ENCODE assay signal across 21 cellular contexts in the genomic region with DNA sequence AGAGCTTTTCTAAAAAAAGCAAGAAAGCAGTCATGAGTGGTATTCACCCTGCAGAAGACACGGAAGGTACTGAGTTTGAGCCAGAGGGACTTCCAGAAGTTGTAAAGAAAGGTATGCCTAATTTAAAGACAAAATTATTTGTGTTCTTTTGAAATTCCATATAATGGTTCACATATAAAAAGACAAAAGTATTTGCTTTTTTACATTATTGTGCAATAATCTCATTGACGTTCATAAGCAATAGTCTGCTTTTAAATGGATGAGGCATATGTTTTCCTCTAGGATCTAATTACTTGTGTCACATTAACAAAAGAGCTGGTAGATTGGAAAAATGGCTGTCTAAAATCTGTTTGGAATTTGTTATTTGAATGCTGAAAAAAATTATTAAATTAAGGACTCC. TPM values are rescaled to one million over a fixed set of nuclear protein-coding genes. Genes with fewer than 3 reads are reported as not detected.
DNase-seq lines count a peak whose midpoint lies in the region; ATAC-seq, FAIRE-seq and TF ChIP-seq lines count a peak whose summit lies in the region.
"Had no signal": no experiment of that assay in that cellular context is flagged by ENCODE, and none has a peak within 500 bp of the region (broad histone marks: within the 10 kb centered on the region; RNA-seq: fewer than 3 reads in every experiment).

No MANE protein-coding gene starts in this region.

- in situ Hi-C loops in HepG2 (cut with HindIII; ENCODE audit: extremely low pct_ligation_motif_present, low pct_unique_long_range_greater_than_20kb) = loop anchor here (10.0 kb wide), 1 partner anchor 868 kb away; no protein-coding TSS in a partner anchor
- in situ Hi-C loops in K562 (cut with MboI) = no loop called here

- 98% methylated on average over 2 of the region's 2 CpGs for WGBS in HepG2 (ENCODE audit: low lambda C conversion rate)
- 75% methylated on average over 2 of the region's 2 CpGs for WGBS in right lobe of liver (ENCODE audit: insufficient coverage, low coverage, low lambda C conversion rate, missing lambda C conversion rate)
- 91% methylated on average over 2 of the region's 2 CpGs for WGBS in K562 (ENCODE audit: insufficient coverage, low coverage, missing lambda C conversion rate)
- WGBS in lower leg skin, 2 donors = 85 to 97% methylated on average over 2 of the region's 2 CpGs

- intact Hi-C loops in HepG2 (cut with micrococcal nuclease; ENCODE audit: unreplicated experiment) (no loop called here), right lobe of liver (cut with DNase I) (no loop called here), K562 (cut with micrococcal nuclease) (no loop called here), lower leg skin (cut with DNase I; ENCODE audit: low total_unique reads) (no loop called here)

- TF ChIP-seq EP300 in HepG2 (IDR thresholded peaks at IDR 0.05; ENCODE audit: low read depth in 2 of 2, low read length in 2 of 2) (no peak), HepG2 (CRISPR knock-in tag; IDR thresholded peaks at IDR 0.05; ENCODE audit: borderline replicate concordance) (no peak), K562 (IDR thresholded peaks at IDR 0.05; ENCODE audit: low read length) (no peak)

- H4K20me1 ChIP-seq in HepG2 (ENCODE audit: insufficient read depth, low read length) = no peaks in the 10 kb centered on the region
- no peaks in the 10 kb centered on the region for H4K20me1 ChIP-seq in K562 (replicated peaks; ENCODE audit: control insufficient read depth, insufficient read depth, low read length)
- H4K20me1 ChIP-seq in osteoblast (ENCODE audit: insufficient read depth, low read length) = no peaks in the 10 kb centered on the region

- no TSS peak for BruUV-seq in HepG2 (replicated peaks; lab: Mats Ljungman, UMichigan)
- BruUV-seq in K562 (replicated peaks; lab: Mats Ljungman, UMichigan) = no TSS peak

- TF ChIP-seq RAD21 in HepG2 (CRISPR knock-in tag; IDR thresholded peaks at IDR 0.05) (no peak), K562 (CRISPR knock-in tag; conservative IDR thresholded peaks at IDR 0.05 in 1 of 2, IDR thresholded peaks at IDR 0.05 in 1 of 2) (no peak)

- H3K4me2 ChIP-seq in HepG2 (ENCODE audit: low read depth, low read length) (no peak overlapping the region), K562 (ENCODE audit: insufficient read depth, low read length) (no peak overlapping the region), osteoblast (ENCODE audit: insufficient read depth, low read length) (no peak overlapping the region)
- H3K4me2 ChIP-seq: BLaER1 treated with 17β-estradiol and CSF1 and Interleukin-3, amounts not matched to agents 10 nM and 100 nM had no signal

- TF ChIP-seq CTCF in HepG2 (CRISPR knock-in tag; IDR thresholded peaks at IDR 0.05) (no peak), right lobe of liver (IDR thresholded peaks at IDR 0.05) (no peak), K562 (IDR thresholded peaks at IDR 0.05 in 2 of 3, conservative IDR thresholded peaks at IDR 0.05 in 1 of 3; ENCODE audit: insufficient read depth in 2 of 3, low read depth in 1 of 3, low read length in 3 of 3) (no peak), osteoblast (IDR thresholded peaks at IDR 0.05; ENCODE audit: extremely low read depth, low read depth, low read length) (no peak), lower leg skin (IDR thresholded peaks at IDR 0.05) (no peak)

- DNase-seq in HepG2 (ENCODE audit: low spot score) (no peak), right lobe of liver (no peak), K562 (ENCODE audit: extremely low read depth in 1 of 4, low spot score in 3 of 4) (no peak), osteoblast (ENCODE audit: insufficient read length, low spot score, missing footprints) (no peak), NCI-H446 (lab: John Stamatoyannopoulos, UW) (no peak), lower leg skin (ENCODE audit: low spot score in 2 of 2) (no peak)
- DNase-seq: ACHN; AML-193; Caco-2; Calu3; CD4-positive, alpha-beta T cell; CD8-positive, alpha-beta T cell; DMS79 treated with DMSO at 0.1 percent for 48 hours; GF-D8 had no signal

- no peaks in the 10 kb centered on the region for H3K27me3 ChIP-seq in HepG2 (ENCODE audit: control insufficient read depth in 1 of 2, insufficient read depth in 2 of 2, low read length in 2 of 2)
- H3K27me3 ChIP-seq in right lobe of liver = no peaks in the 10 kb centered on the region
- no peaks in the 10 kb centered on the region for H3K27me3 ChIP-seq in K562 (ENCODE audit: control insufficient read depth in 2 of 2, insufficient read depth in 2 of 2, low read length in 2 of 2)
- no peaks in the 10 kb centered on the region for H3K27me3 ChIP-seq in osteoblast (ENCODE audit: insufficient read depth, low read length)
- H3K27me3 ChIP-seq: BLaER1 treated with 17β-estradiol and CSF1 and Interleukin-3, amounts not matched to agents 10 nM and 100 nM had no signal

- H3K9ac ChIP-seq in HepG2 (ENCODE audit: insufficient read depth, low read depth, low read length) (no peak overlapping the region), K562 (ENCODE audit: insufficient read depth in 1 of 2, low read depth in 2 of 2, low read length in 2 of 2) (no peak overlapping the region)
- H3K9ac ChIP-seq: BLaER1 treated with 17β-estradiol and CSF1 and Interleukin-3, amounts not matched to agents 10 nM and 100 nM had no signal

- no peak overlapping the region for H2AFZ ChIP-seq in HepG2 (ENCODE audit: low read length)
- no peak overlapping the region for H2AFZ ChIP-seq in K562 (ENCODE audit: low read depth, low read length)
- H2AFZ ChIP-seq in osteoblast (ENCODE audit: low read length) = peak overlapping the region; percentile 32

- no peak overlapping the region for H3K27ac ChIP-seq in HepG2 (ENCODE audit: extremely low read length, insufficient read depth, low read length)
- no peak overlapping the region for H3K27ac ChIP-seq in right lobe of liver
- H3K27ac ChIP-seq in K562 (ENCODE audit: extremely low read depth, low read depth, low read length) = no peak overlapping the region
- H3K27ac ChIP-seq in osteoblast (ENCODE audit: low read depth, low read length) = no peak overlapping the region
- H3K27ac ChIP-seq: 22Rv1; BLaER1 treated with 17β-estradiol and CSF1 and Interleukin-3, amounts not matched to agents 10 nM and 100 nM; C4-2B had no signal

- CTCF ChIA-PET in HepG2 (lab: Yijun Ruan, JAX; ENCODE audit: low intra/inter-chr PET ratio, low total read pairs) = no interaction called here
- CTCF ChIA-PET in K562 (lab: Yijun Ruan, JAX; ENCODE audit: low intra/inter-chr PET ratio) = no interaction called here

- H3K4me3 ChIP-seq in HepG2 (replicated peaks in 1 of 3; ENCODE audit: insufficient read depth in 1 of 3, low read depth in 2 of 3, low read length in 3 of 3) (no peak overlapping the region), right lobe of liver (no peak overlapping the region), K562 (no peak overlapping the region), osteoblast (ENCODE audit: insufficient read depth, low read length) (no peak overlapping the region), lower leg skin (ENCODE audit: low read depth, poor library complexity, severe bottlenecking) (no peak overlapping the region)
- H3K4me3 ChIP-seq: BLaER1 treated with 17β-estradiol and CSF1 and Interleukin-3, amounts not matched to agents 10 nM and 100 nM had no signal

- ATAC-seq in HepG2 (no peak), right lobe of liver (no peak), K562 (no peak), HG02759 (IDR thresholded peaks at IDR 0.05; ENCODE audit: unreplicated experiment) (no peak)
- ATAC-seq: CD8-positive, alpha-beta T cell had no signal

- no peaks in the 10 kb centered on the region for H3K9me1 ChIP-seq in K562 (ENCODE audit: control insufficient read depth, insufficient read depth, low read length)

- no peaks in the 10 kb centered on the region for H3K4me1 ChIP-seq in HepG2 (ENCODE audit: insufficient read depth, low read length)
- H3K4me1 ChIP-seq in right lobe of liver = no peaks in the 10 kb centered on the region
- no peaks in the 10 kb centered on the region for H3K4me1 ChIP-seq in K562 (replicated peaks in 1 of 2; ENCODE audit: control insufficient read depth in 2 of 2, insufficient read depth in 2 of 2, low read length in 2 of 2)
- H3K4me1 ChIP-seq in osteoblast (ENCODE audit: insufficient read depth, low read length) = peaks cover 18% of the 10 kb centered on the region
- H3K4me1 ChIP-seq: BLaER1 treated with 17β-estradiol and CSF1 and Interleukin-3, amounts not matched to agents 10 nM and 100 nM; Caco-2 had no signal

- no peaks in the 10 kb centered on the region for H3K79me2 ChIP-seq in HepG2 (ENCODE audit: insufficient read depth, low read length)
- H3K79me2 ChIP-seq in K562 (ENCODE audit: control insufficient read depth, insufficient read depth, low read length) = no peaks in the 10 kb centered on the region
- H3K79me2 ChIP-seq in osteoblast (ENCODE audit: insufficient read depth, low read length) = peaks cover 5% of the 10 kb centered on the region

- POLR2A ChIA-PET in HepG2 (lab: Yijun Ruan, JAX) (no interaction called here), K562 (lab: Yijun Ruan, JAX) (interaction anchor here (1.0 kb wide), 1 partner anchor 10 kb away, joined by 6 read pairs; no protein-coding TSS in a partner anchor)

- H3K9me3 ChIP-seq in HepG2 (ENCODE audit: low read length) (no peaks in the 10 kb centered on the region), right lobe of liver (no peaks in the 10 kb centered on the region), K562 (replicated peaks; ENCODE audit: control insufficient read depth, insufficient read depth, low read depth, low read length) (no peaks in the 10 kb centered on the region), osteoblast (ENCODE audit: low read depth, low read length) (no peaks in the 10 kb centered on the region)
- H3K9me3 ChIP-seq: BLaER1 treated with 17β-estradiol and CSF1 and Interleukin-3, amounts not matched to agents 10 nM and 100 nM; Caco-2 had no signal

- FAIRE-seq in HepG2 (lab: Jason Lieb, UNC) (no peak), K562 (lab: Jason Lieb, UNC) (no peak)
- FAIRE-seq: G401.6, GM12891, GM19239 had no signal

- TF ChIP-seq POLR2A in HepG2 (IDR thresholded peaks at IDR 0.05; ENCODE audit: insufficient read depth in 1 of 2, low read depth in 2 of 2, low read length in 2 of 2) (no peak), right lobe of liver (IDR thresholded peaks at IDR 0.05) (no peak), K562 (conservative IDR thresholded peaks at IDR 0.05) (no peak), lower leg skin (IDR thresholded peaks at IDR 0.05) (no peak)

- peaks cover 26 to 87% of the 10 kb centered on the region in 2 experiments for H3K36me3 ChIP-seq in HepG2 (replicated peaks in 1 of 2; ENCODE audit: control insufficient read depth in 1 of 2, insufficient read depth in 2 of 2, low read length in 2 of 2)
- H3K36me3 ChIP-seq in right lobe of liver = no peaks in the 10 kb centered on the region
- peaks cover 97% of the 10 kb centered on the region for H3K36me3 ChIP-seq in K562 (ENCODE audit: control insufficient read depth, insufficient read depth, low read length)
- peaks cover 42% of the 10 kb centered on the region for H3K36me3 ChIP-seq in osteoblast (ENCODE audit: insufficient read depth, low read length)

RNA-seq across cellular contexts. Expression of gene CENPF, which starts 54.3 kb away (rescaled TPM):
- total RNA-seq in HepG2 (2016; rRNA removed; fragmentation: Illumina TruSeq; extraction: Trizol) = 84.9 and 128 TPM in 2 replicates
- 4.7 and 7.1 TPM in 2 replicates for total RNA-seq in HepG2 (2016; cell fraction: cytosol; rRNA removed; fragmentation: Illumina TruSeq; extraction: Trizol; ENCODE audit: low read depth)
- 81.2 and 116 TPM in 2 replicates for total RNA-seq in HepG2 (2016; cell fraction: insoluble cytoplasmic fraction; rRNA removed; fragmentation: Illumina TruSeq; extraction: Trizol)
- 15.6 and 16.3 TPM in 2 replicates for total RNA-seq in HepG2 (2016; cell fraction: membrane; rRNA removed; fragmentation: Illumina TruSeq; extraction: Trizol)
- total RNA-seq in HepG2 (2016; cell fraction: nucleus; rRNA removed; fragmentation: Illumina TruSeq; extraction: Trizol) = 88.9 and 92.7 TPM in 2 replicates
- 8.8 and 14.7 TPM in 2 replicates for polyA plus RNA-seq in HepG2 (2011; rRNA removed)
- 5.8 TPM in 2 replicates for polyA plus RNA-seq in HepG2 (2011; cell fraction: cytosol; rRNA removed)
- 12.3 and 16.2 TPM in 2 replicates for polyA plus RNA-seq in HepG2 (2011; cell fraction: nucleus; rRNA removed)
- polyA plus RNA-seq in HepG2 (2012) = 11.0 and 37.7 TPM in 2 replicates
- polyA plus RNA-seq in HepG2 (2016; cell fraction: cytosol; fragmentation: Illumina TruSeq; extraction: Trizol; ENCODE audit: low read depth) = 1.6 and 2.5 TPM in 2 replicates
- polyA plus RNA-seq in HepG2 (2016; cell fraction: insoluble cytoplasmic fraction; fragmentation: Illumina TruSeq; extraction: Trizol; ENCODE audit: low read depth) = 117 and 121 TPM in 2 replicates
- 3.2 and 3.8 TPM in 2 replicates for polyA plus RNA-seq in HepG2 (2016; cell fraction: membrane; fragmentation: Illumina TruSeq; extraction: Trizol; ENCODE audit: low read depth)
- 120 and 130 TPM in 2 replicates for polyA plus RNA-seq in HepG2 (2016; cell fraction: nucleus; fragmentation: Illumina TruSeq; extraction: Trizol; ENCODE audit: insufficient read depth, low read depth)
- polyA minus RNA-seq in HepG2 (2011; rRNA and poly(A)+ RNA removed; ENCODE audit: low replicate concordance) = 3.5 and 20.6 TPM in 2 replicates
- polyA minus RNA-seq in HepG2 (2011; cell fraction: cytosol; rRNA and poly(A)+ RNA removed) = 13.0 and 18.9 TPM in 2 replicates
- 30.3 and 42.6 TPM in 2 replicates for polyA minus RNA-seq in HepG2 (2011; cell fraction: nucleus; rRNA and poly(A)+ RNA removed)
- 1 to 10 TPM in 3 of 6 experiments, under 1 TPM in 3; 0.13 to 3.3 (median 1.0) TPM for total RNA-seq in right lobe of liver
- 21.7 and 130 TPM in 2 replicates for total RNA-seq in K562 (2011; cell fraction: chromatin; rRNA removed; ENCODE audit: low replicate concordance)
- total RNA-seq in K562 (2011; cell fraction: nucleolus; rRNA removed) = 11.8 and 20.9 TPM in 2 replicates
- total RNA-seq in K562 (2011; cell fraction: nucleoplasm; rRNA removed) = 40.8 and 50.3 TPM in 2 replicates
- 76.9 and 91.6 TPM in 2 replicates for total RNA-seq in K562 (2014; rRNA removed)
- total RNA-seq in K562 (2014; rRNA removed; fragmentation: Illumina TruSeq; extraction: Trizol) = 180 and 214 TPM in 2 replicates
- total RNA-seq in K562 (2015; rRNA removed; fragmentation: Illumina TruSeq; extraction: Trizol) = 142 and 153 TPM in 2 replicates
- 98.2 and 102 TPM in 2 replicates for total RNA-seq in K562 (2021)
- polyA plus RNA-seq in K562 (2011; rRNA removed) = 46.4 and 64.5 TPM in 2 replicates
- 8.8 and 16.0 TPM in 2 replicates for polyA plus RNA-seq in K562 (2011; cell fraction: cytosol; rRNA removed)
- polyA plus RNA-seq in K562 (2011; cell fraction: nucleus; rRNA removed) = 52.2 and 53.8 TPM in 2 replicates
- polyA plus RNA-seq in K562 (2012) = 48.5 and 70.8 TPM in 2 replicates
- 118 TPM in 2 replicates for polyA plus RNA-seq in K562 (2014; fragmentation: Illumina TruSeq; extraction: Trizol)
- polyA plus RNA-seq in K562 (2014; fragmentation: Nextera tagmentation; extraction: Ambion mirVana) = 10 to 100 TPM; 50.6 to 92.6 TPM
- 54.1 and 98.3 TPM in 2 replicates for polyA plus RNA-seq in K562 (2014; rRNA removed)
- polyA minus RNA-seq in K562 (2011; rRNA and poly(A)+ RNA removed) = 99.3 and 119 TPM in 2 replicates
- polyA minus RNA-seq in K562 (2011; cell fraction: cytosol; rRNA and poly(A)+ RNA removed) = 46.6 and 50.8 TPM in 2 replicates
- polyA minus RNA-seq in K562 (2011; cell fraction: nucleus; rRNA and poly(A)+ RNA removed) = 35.7 and 70.4 TPM in 2 replicates
- total RNA-seq in osteoblast = 8.3 and 8.5 TPM in 2 replicates
- 1 to 10 TPM; 2.5 to 7.0 (median 3.0) TPM for total RNA-seq in lower leg skin

Comparison
In these comparisons a context has a peak if more than half of its experiments do, and no peak if none do; other contexts are left out.
1. Of the 241 proteins assayed by ChIP-seq in both HepG2 and K562: peak only in HepG2: none; only in K562: CEBPG and IRF9; in both: CEBPB; in neither: 238.